9 cellular contexts compared by ENCODE assay signal in genomic region chr5:179644766-179645165, GRCh38. TPM values are rescaled to one million over a fixed set of nuclear protein-coding genes. Genes with fewer than 3 reads are reported as not detected.
"Had no signal": no experiment of that assay in that cellular context is flagged by ENCODE, and none has a peak within 500 bp of the region (broad histone marks: within the 10 kb centered on the region; RNA-seq: fewer than 3 reads in every experiment).

No MANE protein-coding gene starts in this region.

RNA-seq across cellular contexts. Expression of gene CBY3, which starts 36.1 kb away (rescaled TPM):
- total RNA-seq: astrocyte, bronchial epithelial cell, cardiac septum, dermis blood vessel endothelial cell, esophagus squamous epithelium, fibroblast of lung, fibroblast of villous mesenchyme, gastroesophageal sphincter, glomerular endothelial cell had no signal
- polyA plus RNA-seq: fibroblast of lung had no signal
